Comparison of ENCODE assay signal across 10 cellular contexts in genomic region chr15:65323071-65323511, GRCh38. TPM values are rescaled to one million over a fixed set of nuclear protein-coding genes. Genes with fewer than 3 reads are reported as not detected.
A peak's percentile ranks its signal among the peaks of the same experiment; 100 is the strongest.
DNase-seq lines count a peak whose midpoint lies in the region; ATAC-seq and TF ChIP-seq lines count a peak whose summit lies in the region.
"Had no signal": no experiment of that assay in that cellular context is flagged by ENCODE, and none has a peak within 500 bp of the region (broad histone marks: within the 10 kb centered on the region; RNA-seq: fewer than 3 reads in every experiment).

No MANE protein-coding gene starts in this region.

- no peak overlapping the region for H3K4me3 ChIP-seq in parathyroid adenoma (ENCODE audit: low read depth, low read length)
- H3K4me3 ChIP-seq: dorsolateral prefrontal cortex had no signal

- H2AFZ ChIP-seq in parathyroid adenoma = no peak overlapping the region

- no peaks in the 10 kb centered on the region for H3K36me3 ChIP-seq in parathyroid adenoma (ENCODE audit: control insufficient read depth, insufficient read depth, low read length)

- no peak overlapping the region for H3K27ac ChIP-seq in parathyroid adenoma
- no peak overlapping the region for H3K27ac ChIP-seq in RWPE1
- H3K27ac ChIP-seq: dorsolateral prefrontal cortex had no signal

- no peak for TF ChIP-seq CTCF in parathyroid adenoma (IDR thresholded peaks at IDR 0.05)
- TF ChIP-seq CTCF in RWPE1 (conservative IDR thresholded peaks at IDR 0.05; ENCODE audit: low read depth) = no peak

- no peaks in the 10 kb centered on the region for H3K9me3 ChIP-seq in parathyroid adenoma (ENCODE audit: control insufficient read depth, low read length)

- H3K27me3 ChIP-seq in parathyroid adenoma (ENCODE audit: control insufficient read depth, insufficient read depth, low read length) = no peaks in the 10 kb centered on the region
- H3K27me3 ChIP-seq: dorsolateral prefrontal cortex had no signal

- ATAC-seq in GM21515 (IDR thresholded peaks at IDR 0.05; ENCODE audit: unreplicated experiment) (no peak), GM18498 (IDR thresholded peaks at IDR 0.05; ENCODE audit: unreplicated experiment) (no peak)

- H3K79me2 ChIP-seq in parathyroid adenoma = no peaks in the 10 kb centered on the region

- H3K4me1 ChIP-seq in parathyroid adenoma = peaks cover 5% of the 10 kb centered on the region

- H3K9ac ChIP-seq in parathyroid adenoma = no peak overlapping the region

- H3K4me2 ChIP-seq in parathyroid adenoma (ENCODE audit: low read length) = peak overlapping the region; percentile 31

- CTCF ChIA-PET in RWPE1 (lab: Yijun Ruan, JAX) = interaction anchor here (0.6 to 2.7 kb wide), 3 partner anchors 48 to 62 kb away, joined by 3 to 33 read pairs (median 4); no protein-coding TSS in a partner anchor

- DNase-seq in HT1080 (ENCODE audit: low read depth) = peak; percentile 44
- DNase-seq in NCI-H82 treated with DMSO at 0.1 percent for 48 hours (lab: John Stamatoyannopoulos, UW; ENCODE audit: unreplicated experiment) = peak; percentile 23
- DNase-seq in glomerular visceral epithelial cell (ENCODE audit: extremely low spot score) = peak; percentile 15
- no peak for DNase-seq in stimulated activated CD4-positive, alpha-beta T cell treated with anti-CD3 and anti-CD28 coated beads, Interleukin-1b, Interleukin-23, amount 100 ng/mL, for 48 hours
- DNase-seq in RWPE1 (ENCODE audit: low spot score) = no peak
- DNase-seq: trophoblast cell had no signal

- POLR2A ChIA-PET in RWPE1 (lab: Yijun Ruan, JAX; ENCODE audit: low non-redundant PET) = no interaction called here

RNA-seq across cellular contexts. Expression of gene RNU5B-1, which starts 18.6 kb away (rescaled TPM):
- total RNA-seq in HT1080 (2014; rRNA removed; shearing (Covaris generic)) = not detected in 2 replicates
- not detected in 2 replicates for polyA plus RNA-seq in HT1080 (2015; cell fraction: cytosol; rRNA removed)
- not detected in 2 replicates for polyA plus RNA-seq in HT1080 (2015; cell fraction: nucleus; rRNA removed)

RNA-seq across cellular contexts. Expression of gene RNU5A-1, which starts 27.2 kb away (rescaled TPM):
- not detected in 2 replicates for total RNA-seq in HT1080 (2014; rRNA removed; shearing (Covaris generic))
- polyA plus RNA-seq in HT1080 (2015; cell fraction: cytosol; rRNA removed) = not detected in 2 replicates
- polyA plus RNA-seq in HT1080 (2015; cell fraction: nucleus; rRNA removed) = not detected in 2 replicates

RNA-seq across cellular contexts. Expression of gene PARP16, which starts 36.4 kb away (rescaled TPM):
- 50.8 and 60.0 TPM in 2 replicates for total RNA-seq in HT1080 (2014; rRNA removed; shearing (Covaris generic))
- 7.2 and 7.8 TPM in 2 replicates for polyA plus RNA-seq in HT1080 (2015; cell fraction: cytosol; rRNA removed)
- polyA plus RNA-seq in HT1080 (2015; cell fraction: nucleus; rRNA removed) = 4.2 and 4.6 TPM in 2 replicates

RNA-seq across cellular contexts. Expression of gene IGDCC3, which starts 54.7 kb away (rescaled TPM):
- 0.19 TPM in 1 of 2 replicates, not detected in the other for total RNA-seq in HT1080 (2014; rRNA removed; shearing (Covaris generic))
- not detected in 2 replicates for polyA plus RNA-seq in HT1080 (2015; cell fraction: cytosol; rRNA removed)
- polyA plus RNA-seq in HT1080 (2015; cell fraction: nucleus; rRNA removed) = not detected in 2 replicates

Comparison
In these comparisons a context has a peak if more than half of its experiments do, and no peak if none do; other contexts are left out.
1. DNase-seq: peak in HT1080 (single experiment), NCI-H82 treated with DMSO at 0.1 percent for 48 hours (single experiment) and glomerular visceral epithelial cell (single experiment); none in stimulated activated CD4-positive, alpha-beta T cell treated with anti-CD3 and anti-CD28 coated beads, Interleukin-1b, Interleukin-23, amount 100 ng/mL, for 48 hours (single experiment) and RWPE1 (single experiment).